ENCODE assay signal across 8 cellular contexts in genomic region chr1:92298213-92298572, GRCh38. TPM values are rescaled to one million over a fixed set of nuclear protein-coding genes. Genes with fewer than 3 reads are reported as not detected.
DNase-seq lines count a peak whose midpoint lies in the region; ATAC-seq and TF ChIP-seq lines count a peak whose summit lies in the region.

No MANE protein-coding gene starts in this region.

- peak overlapping the region; percentile 86 for H3K9ac ChIP-seq in fibroblast of lung (ENCODE audit: insufficient read depth, low read length)

- H3K4me1 Mint-ChIP-seq in GM23338, result peaks cover 14% of the 10 kb centered on the region; the same call in 2 of the 3 replicates

- H3K36me3 ChIP-seq in GM23338 (ENCODE audit: insufficient read depth) (peaks cover 23% of the 10 kb centered on the region), Peyer's patch (no peaks in the 10 kb centered on the region), fibroblast of lung (ENCODE audit: control insufficient read depth, insufficient read depth, low read length) (peaks cover 4% of the 10 kb centered on the region)

- peak overlapping the region; percentile 64; the same call in 1 of the 2 replicates for H2AFZ ChIP-seq in GM23338
- H2AFZ ChIP-seq in fibroblast of lung (ENCODE audit: low read length), result peak overlapping the region; percentile 99

- peak overlapping the region; percentile 95 for H3K4me3 Mint-ChIP-seq in GM23338

- peaks cover 33% of the 10 kb centered on the region for H3K79me2 ChIP-seq in GM23338 (replicated peaks; ENCODE audit: insufficient read depth)
- H3K79me2 ChIP-seq in fibroblast of lung (ENCODE audit: control insufficient read depth, insufficient read depth, low read length), result peaks cover 9% of the 10 kb centered on the region

- H3K4me2 ChIP-seq in GM23338 (peak overlapping the region; percentile 74), fibroblast of lung (ENCODE audit: extremely low read depth, insufficient read depth, low read length) (peak overlapping the region; percentile 90)

- TF ChIP-seq CTCF in GM23338 (conservative IDR thresholded peaks at IDR 0.05; ENCODE audit: low read depth in 2 of 2), result peak in 1 of 2 experiments; percentile 17; a peak in 1 of 4 replicates
- no peak for TF ChIP-seq CTCF in Peyer's patch (IDR thresholded peaks at IDR 0.05)
- peak in 1 of 2 donors; percentile 12 for TF ChIP-seq CTCF in fibroblast of lung (conservative IDR thresholded peaks at IDR 0.05 in 1 of 2, IDR thresholded peaks at IDR 0.05 in 1 of 2; ENCODE audit: low read depth in 1 of 2, low read length in 2 of 2)
- TF ChIP-seq CTCF in retinal pigment epithelial cell (conservative IDR thresholded peaks at IDR 0.05; ENCODE audit: low read depth, low read length), result peak; percentile 20

- peaks cover 47% of the 10 kb centered on the region for H3K36me3 Mint-ChIP-seq in GM23338 (ENCODE audit: low read depth)

- H4K20me1 ChIP-seq in GM23338 (replicated peaks; ENCODE audit: insufficient read depth) (no peaks in the 10 kb centered on the region), fibroblast of lung (ENCODE audit: control insufficient read depth, extremely low read depth, insufficient read depth, low read length) (no peaks in the 10 kb centered on the region)

- H3K4me3 ChIP-seq in GM23338 (peak overlapping the region; percentile 63), Peyer's patch (peak overlapping the region; percentile 64 to 95 (median 74)), fibroblast of lung (replicated peaks in 1 of 4; ENCODE audit: control extremely low read depth in 1 of 4, insufficient read depth in 1 of 4, low read depth in 3 of 4, low read length in 4 of 4) (peak overlapping the region; percentile 85 to 98 (median 95)), retinal pigment epithelial cell (ENCODE audit: low read length) (peak overlapping the region; percentile 85)

- no peaks in the 10 kb centered on the region for H3K9me3 Mint-ChIP-seq in GM23338

- no peaks in the 10 kb centered on the region for H3K27me3 Mint-ChIP-seq in GM23338 (ENCODE audit: insufficient read depth, low read depth, poor library complexity)

- peak overlapping the region; percentile 77 for H3K27ac ChIP-seq in GM23338 (ENCODE audit: low read depth)
- peak overlapping the region; percentile 89 to 93 (median 90) for H3K27ac ChIP-seq in Peyer's patch
- peak overlapping the region; percentile 94 for H3K27ac ChIP-seq in fibroblast of lung (ENCODE audit: insufficient read depth, low read length)

- H3K27me3 ChIP-seq in GM23338 (ENCODE audit: insufficient read depth) (no peaks in the 10 kb centered on the region), Peyer's patch (no peaks in the 10 kb centered on the region), fibroblast of lung (ENCODE audit: control insufficient read depth, insufficient read depth, low read length) (no peaks in the 10 kb centered on the region)

- H3K4me1 ChIP-seq in GM23338 (ENCODE audit: insufficient read depth) (no peaks in the 10 kb centered on the region; the same call in 1 of the 2 replicates), Peyer's patch (peaks cover 0 to 13% (median 2%) of the 10 kb centered on the region in 4 donors), fibroblast of lung (ENCODE audit: control insufficient read depth, extremely low read depth, insufficient read depth, low read length) (no peaks in the 10 kb centered on the region)

- H3F3A ChIP-seq in GM23338 (replicated peaks; ENCODE audit: low read depth), result no peaks in the 10 kb centered on the region

- no peaks in the 10 kb centered on the region for H3K9me2 ChIP-seq in GM23338 (ENCODE audit: insufficient read depth)

- TF ChIP-seq POLR2A in Peyer's patch (IDR thresholded peaks at IDR 0.05), result no peak

- peak overlapping the region; percentile 99 for H3K27ac Mint-ChIP-seq in GM23338

- H3K9me3 ChIP-seq in Peyer's patch (no peaks in the 10 kb centered on the region), fibroblast of lung (ENCODE audit: control insufficient read depth, insufficient read depth, low read depth, low read length) (no peaks in the 10 kb centered on the region)

- no peak for ATAC-seq in GM23338
- no peak for ATAC-seq in HG02678 (IDR thresholded peaks at IDR 0.05; ENCODE audit: unreplicated experiment)

- DNase-seq in GM23338 (ENCODE audit: low spot score) (no peak), Peyer's patch (no peak), fibroblast of lung (ENCODE audit: low read depth in 2 of 2) (no peak), retinal pigment epithelial cell (ENCODE audit: low read depth) (no peak), NCI-H2196 (lab: John Stamatoyannopoulos, UW; ENCODE audit: unreplicated experiment) (no peak), MV-4-11 (lab: John Stamatoyannopoulos, UW) (no peak)
- no peak for DNase-seq in activated CD4-positive, alpha-beta T cell treated with anti-CD3 and anti-CD28 coated beads for 48 hours

TF ChIP-seq in GM23338, 12 proteins besides CTCF, POLR2A, EP300 and RAD21:
- TF ChIP-seq EZH2phosphoT487 (IDR thresholded peaks at IDR 0.05; ENCODE audit: unreplicated experiment), result no peak
- no peak for TF ChIP-seq ZNF114 (CRISPR knock-in tag; IDR thresholded peaks at IDR 0.05)
- no peak for TF ChIP-seq CREB1 (CRISPR knock-in tag; IDR thresholded peaks at IDR 0.05; ENCODE audit: low read depth)
- no peak for TF ChIP-seq REST (IDR thresholded peaks at IDR 0.05; ENCODE audit: unreplicated experiment)
- TF ChIP-seq POLR2AphosphoS5 (IDR thresholded peaks at IDR 0.05; ENCODE audit: low read depth), result no peak
- no peak for TF ChIP-seq EZH2 (IDR thresholded peaks at IDR 0.05; ENCODE audit: low read depth, unreplicated experiment)

RNA-seq across cellular contexts. Expression of gene GLMN, which starts 0.6 kb away (rescaled TPM):
- total RNA-seq in GM23338 (2014; rRNA removed; shearing (Covaris generic)), result 30.3 and 36.8 TPM in 2 replicates
- polyA plus RNA-seq in GM23338 (2016; fragmentation: Nextera tagmentation; extraction: Ambion mirVana) (39.9 and 49.9 TPM in 2 replicates), fibroblast of lung (8.1 and 9.1 TPM in 2 replicates)
- total RNA-seq in Peyer's patch (10 to 100 TPM in 1 of 4 donors, 1 to 10 TPM in 3; 1.1 to 19.8 (median 3.8) TPM), fibroblast of lung (7.8 and 8.7 TPM in 2 replicates)
- polyA plus RNA-seq in fibroblast of lung (2012), result 7.7 and 7.9 TPM in 2 replicates
- polyA minus RNA-seq in fibroblast of lung (ENCODE audit: low replicate concordance), result not detected in 2 replicates

RNA-seq across cellular contexts. Expression of gene RPAP2, which starts 0.7 kb away (rescaled TPM):
- 17.7 and 30.4 TPM in 2 replicates for total RNA-seq in GM23338 (2014; rRNA removed; shearing (Covaris generic))
- 19.8 and 26.6 TPM in 2 replicates for polyA plus RNA-seq in GM23338 (2016; fragmentation: Nextera tagmentation; extraction: Ambion mirVana)
- total RNA-seq in Peyer's patch, result 10 to 100 TPM in 2 of 4 donors, 1 to 10 TPM in 2; 5.8 to 13.0 (median 10.3) TPM
- total RNA-seq in fibroblast of lung, result 5.4 and 5.6 TPM in 2 replicates
- polyA plus RNA-seq in fibroblast of lung, result 13.0 and 13.3 TPM in 2 replicates
- polyA plus RNA-seq in fibroblast of lung (2012), result 8.3 and 9.5 TPM in 2 replicates
- 0.82 and 2.1 TPM in 2 replicates for polyA minus RNA-seq in fibroblast of lung (ENCODE audit: low replicate concordance)
